15 cellular contexts compared by ENCODE assay signal in the genomic region with DNA sequence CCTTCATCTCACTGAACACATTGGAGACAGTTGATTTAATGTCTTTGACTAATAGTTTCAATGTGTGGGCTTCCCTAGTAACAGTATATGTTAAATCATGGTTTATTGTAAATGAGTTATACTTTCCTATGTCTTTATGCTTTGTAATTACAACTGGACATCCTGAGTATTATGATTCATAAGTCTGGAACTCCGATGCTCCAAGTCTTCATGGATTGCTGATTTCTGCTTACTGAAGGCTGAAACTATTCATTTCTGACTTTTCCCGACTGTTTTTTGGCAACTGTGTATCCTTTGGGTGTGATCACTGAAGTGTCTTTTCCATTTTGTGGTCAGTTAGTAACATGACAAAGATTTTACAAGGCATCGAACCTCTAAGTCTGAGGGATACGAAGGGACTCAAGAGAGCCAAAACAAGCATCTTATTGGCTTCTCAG. TPM values are rescaled to one million over a fixed set of nuclear protein-coding genes. Genes with fewer than 3 reads are reported as not detected.
DNase-seq lines count a peak whose midpoint lies in the region; ATAC-seq and TF ChIP-seq lines count a peak whose summit lies in the region.
"Had no signal": no experiment of that assay in that cellular context is flagged by ENCODE, and none has a peak within 500 bp of the region (broad histone marks: within the 10 kb centered on the region; RNA-seq: fewer than 3 reads in every experiment).

No MANE protein-coding gene starts in this region.

- CTCF ChIA-PET in activated CD4-positive, alpha-beta T cell treated with anti-CD3 and anti-CD28 coated beads for 36 hours (lab: Charles Lee): no interaction called here

- H3K9me3 ChIP-seq in RWPE2 (ENCODE audit: severe bottlenecking) (no peaks in the 10 kb centered on the region), fibroblast of lung (ENCODE audit: control insufficient read depth, insufficient read depth, low read depth, low read length) (no peaks in the 10 kb centered on the region), skeletal muscle satellite cell (replicated peaks; ENCODE audit: low read length) (no peaks in the 10 kb centered on the region)
- H3K9me3 ChIP-seq: SJCRH30 had no signal

- no peak overlapping the region for H3K27ac Mint-ChIP-seq in activated CD4-positive, alpha-beta T cell treated with anti-CD3 and anti-CD28 coated beads for 36 hours

- H3K36me3 Mint-ChIP-seq in activated CD4-positive, alpha-beta T cell treated with anti-CD3 and anti-CD28 coated beads for 36 hours (ENCODE audit: low read depth): peaks cover 3% of the 10 kb centered on the region

- H3K4me3 Mint-ChIP-seq in activated CD4-positive, alpha-beta T cell treated with anti-CD3 and anti-CD28 coated beads for 36 hours: no peak overlapping the region

- no peak for DNase-seq in activated CD4-positive, alpha-beta T cell treated with anti-CD3 and anti-CD28 coated beads for 36 hours
- no peak for DNase-seq in activated CD4-positive, alpha-beta T cell treated with anti-CD3 and anti-CD28 coated beads for 1 hour
- no peak for DNase-seq in RWPE2 (ENCODE audit: low spot score)
- DNase-seq in fibroblast of lung (ENCODE audit: low read depth in 2 of 2): peak; percentile 63 to 99
- no peak for DNase-seq in NCI-H2029 (lab: John Stamatoyannopoulos, UW)
- DNase-seq: activated CD4-positive, alpha-beta T cell treated with anti-CD3 and anti-CD28 coated beads for 48 hours; activated naive CD4-positive, alpha-beta T cell; NCI-H2107; retina; SJCRH30 had no signal

- H3K27me3 Mint-ChIP-seq in activated CD4-positive, alpha-beta T cell treated with anti-CD3 and anti-CD28 coated beads for 36 hours: peaks cover 27% of the 10 kb centered on the region

- H4K20me1 ChIP-seq in fibroblast of lung (ENCODE audit: control insufficient read depth, extremely low read depth, insufficient read depth, low read length): no peaks in the 10 kb centered on the region

- no peak overlapping the region for H3K9ac ChIP-seq in fibroblast of lung (ENCODE audit: insufficient read depth, low read length)
- H3K9ac ChIP-seq in skeletal muscle satellite cell (ENCODE audit: low read depth, low read length): peak overlapping the region; percentile 43

- no peak for TF ChIP-seq CTCF in RWPE2 (IDR thresholded peaks at IDR 0.05; ENCODE audit: poor library complexity, severe bottlenecking)
- no peak for TF ChIP-seq CTCF in fibroblast of lung (conservative IDR thresholded peaks at IDR 0.05 in 1 of 2, IDR thresholded peaks at IDR 0.05 in 1 of 2; ENCODE audit: low read depth in 1 of 2, low read length in 2 of 2)

- H3K27ac ChIP-seq in RWPE2 (ENCODE audit: poor library complexity, severe bottlenecking): peak overlapping the region; percentile 93
- peak overlapping the region; percentile 41 for H3K27ac ChIP-seq in fibroblast of lung (ENCODE audit: insufficient read depth, low read length)
- H3K27ac ChIP-seq: 22Rv1, SJCRH30 had no signal

- H3K4me3 ChIP-seq in RWPE2 (ENCODE audit: severe bottlenecking): no peak overlapping the region
- no peak overlapping the region for H3K4me3 ChIP-seq in fibroblast of lung (replicated peaks in 1 of 4; ENCODE audit: control extremely low read depth in 1 of 4, insufficient read depth in 1 of 4, low read depth in 3 of 4, low read length in 4 of 4)
- H3K4me3 ChIP-seq in skeletal muscle satellite cell (ENCODE audit: low read length): peak overlapping the region; percentile 45
- H3K4me3 ChIP-seq: SJCRH30 had no signal

- peaks cover 23% of the 10 kb centered on the region for H3K4me1 Mint-ChIP-seq in activated CD4-positive, alpha-beta T cell treated with anti-CD3 and anti-CD28 coated beads for 36 hours

- H3K36me3 ChIP-seq in RWPE2 (ENCODE audit: low read depth) (no peaks in the 10 kb centered on the region), fibroblast of lung (ENCODE audit: control insufficient read depth, insufficient read depth, low read length) (no peaks in the 10 kb centered on the region), skeletal muscle satellite cell (ENCODE audit: insufficient read depth, low read length) (no peaks in the 10 kb centered on the region)
- H3K36me3 ChIP-seq: SJCRH30 had no signal

- peak; percentile 27 for ATAC-seq in activated CD4-positive, alpha-beta T cell treated with anti-CD3 and anti-CD28 coated beads for 36 hours
- peak; percentile 87 for ATAC-seq in RWPE2 (ENCODE audit: low read depth)
- no peak for ATAC-seq in GM19023 (IDR thresholded peaks at IDR 0.05; ENCODE audit: unreplicated experiment)
- ATAC-seq in GM18909 (IDR thresholded peaks at IDR 0.05; ENCODE audit: poor library complexity, unreplicated experiment): no peak

- POLR2A ChIA-PET in activated CD4-positive, alpha-beta T cell treated with anti-CD3 and anti-CD28 coated beads for 36 hours (lab: Charles Lee): no interaction called here

- H3K9me3 Mint-ChIP-seq in activated CD4-positive, alpha-beta T cell treated with anti-CD3 and anti-CD28 coated beads for 36 hours (ENCODE audit: low read depth): no peaks in the 10 kb centered on the region

- H3K4me1 ChIP-seq in RWPE2 (ENCODE audit: insufficient read depth, poor library complexity, severe bottlenecking): peaks cover 21% of the 10 kb centered on the region
- H3K4me1 ChIP-seq in fibroblast of lung (ENCODE audit: control insufficient read depth, extremely low read depth, insufficient read depth, low read length): no peaks in the 10 kb centered on the region
- H3K4me1 ChIP-seq in skeletal muscle satellite cell (ENCODE audit: control insufficient read depth, insufficient read depth, low read length): peaks cover 16% of the 10 kb centered on the region
- H3K4me1 ChIP-seq: SJCRH30 had no signal

- H3K27me3 ChIP-seq in RWPE2 (ENCODE audit: insufficient read depth, poor library complexity, severe bottlenecking) (no peaks in the 10 kb centered on the region), fibroblast of lung (ENCODE audit: control insufficient read depth, insufficient read depth, low read length) (no peaks in the 10 kb centered on the region), skeletal muscle satellite cell (ENCODE audit: control insufficient read depth, insufficient read depth, low read length) (no peaks in the 10 kb centered on the region)
- H3K27me3 ChIP-seq: SJCRH30 had no signal

- no peak overlapping the region for H2AFZ ChIP-seq in fibroblast of lung (ENCODE audit: low read length)

- no peaks in the 10 kb centered on the region for H3K79me2 ChIP-seq in fibroblast of lung (ENCODE audit: control insufficient read depth, insufficient read depth, low read length)

- intact Hi-C loops in activated CD4-positive, alpha-beta T cell treated with anti-CD3 and anti-CD28 coated beads for 36 hours (cut with DNase I, micrococcal nuclease): no loop called here

- H3K4me2 ChIP-seq in fibroblast of lung (ENCODE audit: extremely low read depth, insufficient read depth, low read length) (peak overlapping the region; percentile 2), skeletal muscle satellite cell (ENCODE audit: low read length) (peak overlapping the region; percentile 68)

RNA-seq across cellular contexts. Expression of a gene that starts 20.0 kb away (rescaled TPM):
- total RNA-seq in activated CD4-positive, alpha-beta T cell treated with anti-CD3 and anti-CD28 coated beads for 36 hours: 1 to 10 TPM; 3.3 to 3.6 TPM
- total RNA-seq in fibroblast of lung: not detected in 2 replicates
- not detected in 2 replicates for polyA plus RNA-seq in fibroblast of lung
- not detected in 2 replicates for polyA plus RNA-seq in fibroblast of lung (2012)
- not detected in 2 replicates for polyA minus RNA-seq in fibroblast of lung (ENCODE audit: low replicate concordance)
- 4.8 and 6.8 TPM in 2 replicates for total RNA-seq in skeletal muscle satellite cell (2012; rRNA removed)
- total RNA-seq: liver, SJCRH30 had no signal
- polyA plus RNA-seq: liver had no signal

RNA-seq across cellular contexts. Expression of a gene that starts 59.0 kb away (rescaled TPM):
- 10 to 100 TPM; 31.8 to 33.0 TPM for total RNA-seq in activated CD4-positive, alpha-beta T cell treated with anti-CD3 and anti-CD28 coated beads for 36 hours
- total RNA-seq in fibroblast of lung: under 0.01 TPM in 1 of 2 replicates, not detected in the other
- polyA plus RNA-seq in fibroblast of lung: not detected in 2 replicates
- not detected in 2 replicates for polyA plus RNA-seq in fibroblast of lung (2012)
- polyA minus RNA-seq in fibroblast of lung (ENCODE audit: low replicate concordance): not detected in 2 replicates
- total RNA-seq in skeletal muscle satellite cell (2012; rRNA removed): not detected in 2 replicates
- total RNA-seq: SJCRH30 had no signal

Comparison
In these comparisons a context has a peak if more than half of its experiments do, and no peak if none do; other contexts are left out.
1. ATAC-seq: peak in activated CD4-positive, alpha-beta T cell treated with anti-CD3 and anti-CD28 coated beads for 36 hours (single experiment) and RWPE2 (single experiment); none in GM19023 (single experiment) and GM18909 (single experiment).
2. DNase-seq: peak in fibroblast of lung (2 of 2); none in activated CD4-positive, alpha-beta T cell treated with anti-CD3 and anti-CD28 coated beads for 36 hours (single experiment), activated CD4-positive, alpha-beta T cell treated with anti-CD3 and anti-CD28 coated beads for 1 hour (single experiment), RWPE2 (single experiment) and NCI-H2029 (single experiment).
3. RNA of a gene that starts 59.0 kb away (total RNA-seq): 31.8 to 33.0 TPM in activated CD4-positive, alpha-beta T cell treated with anti-CD3 and anti-CD28 coated beads for 36 hours; under 0.01 TPM in fibroblast of lung; every median in the first group is over 10 times any median in the second.